ENCODE assay signal across 10 cellular contexts in genomic region chr17:30554839-30555751, GRCh38.
DNase-seq lines count a peak whose midpoint lies in the region; ATAC-seq, FAIRE-seq and TF ChIP-seq lines count a peak whose summit lies in the region.
"Had no signal": no experiment of that assay in that cellular context is flagged by ENCODE, and none has a peak within 500 bp of the region (broad histone marks: within the 10 kb centered on the region; RNA-seq: fewer than 3 reads in every experiment).

No MANE protein-coding gene starts in this region.

- H3K27ac Mint-ChIP-seq in activated CD4-positive, alpha-beta memory T cell treated with anti-CD3 and anti-CD28 coated beads for 36 hours: no peak overlapping the region

- FAIRE-seq in D721Med (lab: Jason Lieb, UNC): no peak

- no peaks in the 10 kb centered on the region for H3K27me3 Mint-ChIP-seq in activated CD4-positive, alpha-beta memory T cell treated with anti-CD3 and anti-CD28 coated beads for 36 hours
- H3K27me3 Mint-ChIP-seq: IgD-negative memory B cell had no signal

- no peaks in the 10 kb centered on the region for H3K36me3 ChIP-seq in kidney epithelial cell (ENCODE audit: control insufficient read depth, insufficient read depth, low read length)
- H3K36me3 ChIP-seq: thoracic aorta had no signal

- H3K4me3 ChIP-seq in kidney epithelial cell (ENCODE audit: low read depth, low read length): no peak overlapping the region
- H3K4me3 ChIP-seq: thoracic aorta had no signal

- TF ChIP-seq CTCF in D721Med (IDR thresholded peaks at IDR 0.05; ENCODE audit: insufficient read depth, missing control alignments) (peak; percentile 55), kidney epithelial cell (IDR thresholded peaks at IDR 0.05; ENCODE audit: insufficient read depth, low read length, poor library complexity, severe bottlenecking) (peak; percentile 24)

- peaks cover 2% of the 10 kb centered on the region for H3K27me3 ChIP-seq in kidney epithelial cell (ENCODE audit: control insufficient read depth, insufficient read depth, low read length)

- POLR2A ChIA-PET in HEK293T (lab: Yijun Ruan, JAX): no interaction called here
- POLR2A ChIA-PET in activated CD4-positive, alpha-beta memory T cell treated with anti-CD3 and anti-CD28 coated beads for 36 hours (lab: Charles Lee): no interaction called here

- H3K36me3 Mint-ChIP-seq in activated CD4-positive, alpha-beta memory T cell treated with anti-CD3 and anti-CD28 coated beads for 36 hours: no peaks in the 10 kb centered on the region
- H3K36me3 Mint-ChIP-seq: IgD-negative memory B cell had no signal

- ATAC-seq in GM18858 (IDR thresholded peaks at IDR 0.05; ENCODE audit: unreplicated experiment): no peak

- no peaks in the 10 kb centered on the region for H3K9me3 Mint-ChIP-seq in activated CD4-positive, alpha-beta memory T cell treated with anti-CD3 and anti-CD28 coated beads for 36 hours

- intact Hi-C loops in activated CD4-positive, alpha-beta memory T cell treated with anti-CD3 and anti-CD28 coated beads for 36 hours (cut with micrococcal nuclease): no loop called here

- CTCF ChIA-PET in HEK293T (lab: Yijun Ruan, JAX): no interaction called here
- CTCF ChIA-PET in activated CD4-positive, alpha-beta memory T cell treated with anti-CD3 and anti-CD28 coated beads for 36 hours (lab: Charles Lee): no interaction called here

- no peak overlapping the region for H3K4me3 Mint-ChIP-seq in activated CD4-positive, alpha-beta memory T cell treated with anti-CD3 and anti-CD28 coated beads for 36 hours

- peaks cover 5% of the 10 kb centered on the region for H3K4me1 Mint-ChIP-seq in activated CD4-positive, alpha-beta memory T cell treated with anti-CD3 and anti-CD28 coated beads for 36 hours (ENCODE audit: low read depth)

- DNase-seq in D721Med (ENCODE audit: insufficient read length, low spot score): no peak
- peak; percentile 9 for DNase-seq in HEK293T (ENCODE audit: extremely low spot score)
- peak; percentile 15 for DNase-seq in activated CD4-positive, alpha-beta memory T cell treated with anti-CD3 and anti-CD28 coated beads for 36 hours
- DNase-seq in kidney epithelial cell (ENCODE audit: low read depth): no peak
- DNase-seq in effector CD8-positive, alpha-beta T cell (lab: John Stamatoyannopoulos, UW): no peak
- no peak for DNase-seq in DMS153 (lab: John Stamatoyannopoulos, UW)
- no peak for DNase-seq in SIG-M5 treated with dmso at 0.1 percent for 504 hours (lab: John Stamatoyannopoulos, UW; ENCODE audit: unreplicated experiment)

TF ChIP-seq in HEK293T, 16 proteins besides CTCF, POLR2A, EP300 and RAD21:
- no peak for TF ChIP-seq FOXM1 (IDR thresholded peaks at IDR 0.05; ENCODE audit: borderline replicate concordance)
- TF ChIP-seq PKNOX1 (IDR thresholded peaks at IDR 0.05): no peak
- TF ChIP-seq ZNF384 (IDR thresholded peaks at IDR 0.05): no peak
- TF ChIP-seq FOXK2 (IDR thresholded peaks at IDR 0.05): no peak
- TF ChIP-seq SUZ12 (IDR thresholded peaks at IDR 0.05): no peak
- TF ChIP-seq ARNT (IDR thresholded peaks at IDR 0.05): no peak
- TF ChIP-seq CTBP1 (IDR thresholded peaks at IDR 0.05; ENCODE audit: borderline replicate concordance): no peak
- TF ChIP-seq ELF4 (IDR thresholded peaks at IDR 0.05): no peak
- TF ChIP-seq NFRKB (IDR thresholded peaks at IDR 0.05): no peak
- TF ChIP-seq TARDBP (IDR thresholded peaks at IDR 0.05): no peak
- no peak for TF ChIP-seq HDGF (IDR thresholded peaks at IDR 0.05; ENCODE audit: borderline replicate concordance)
- TF ChIP-seq SP1 (IDR thresholded peaks at IDR 0.05): no peak
- TF ChIP-seq BHLHE40 (IDR thresholded peaks at IDR 0.05; ENCODE audit: borderline replicate concordance): no peak
- no peak for TF ChIP-seq L3MBTL2 (conservative IDR thresholded peaks at IDR 0.05)
- no peak for TF ChIP-seq FOXA1 (IDR thresholded peaks at IDR 0.05)

Comparison
In these comparisons a context has a peak if more than half of its experiments do, and no peak if none do; other contexts are left out.
1. DNase-seq: peak in HEK293T (single experiment) and activated CD4-positive, alpha-beta memory T cell treated with anti-CD3 and anti-CD28 coated beads for 36 hours (single experiment); none in D721Med (single experiment), kidney epithelial cell (single experiment), effector CD8-positive, alpha-beta T cell (single experiment), DMS153 (single experiment) and SIG-M5 treated with dmso at 0.1 percent for 504 hours (single experiment).